Comparison of ENCODE assay signal across 7 cellular contexts in the genomic region with DNA sequence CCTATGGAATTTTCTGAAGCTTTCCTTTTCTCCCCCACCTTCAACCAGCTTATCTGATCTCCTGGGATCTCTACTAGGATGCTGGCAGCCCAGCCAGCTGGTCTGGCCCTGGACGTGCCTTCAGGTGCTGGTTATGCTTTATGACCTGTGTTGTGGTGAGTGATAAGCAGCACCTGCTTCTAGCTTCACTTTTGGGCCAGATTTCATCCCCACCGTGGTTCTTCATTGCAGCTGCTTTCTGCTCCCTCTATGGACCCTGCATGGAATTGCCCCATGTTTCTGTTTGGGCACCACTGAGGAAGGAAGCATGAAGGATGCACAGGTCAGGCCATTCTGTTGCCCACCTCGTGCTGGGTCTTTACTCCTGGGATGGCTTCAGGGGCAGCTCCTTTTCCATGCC.
DNase-seq lines count a peak whose midpoint lies in the region; ATAC-seq and TF ChIP-seq lines count a peak whose summit lies in the region.
"Not testable (repeated sequence)": the region's sequence is repeated elsewhere in the genome, so short reads cannot be mapped to it uniquely, and the experiment has no call there.

No MANE protein-coding gene starts in this region.

- not testable (repeated sequence) for H2BK12ac ChIP-seq in H9 (ENCODE audit: insufficient read length, low read depth, low read length); mesenchymal stem cell (ENCODE audit: low read length in 2 of 2)

- WGBS in H9 (ENCODE audit: extremely low coverage, insufficient read length, low lambda C conversion rate) = no CpG with 5 or more reads among the region's 3 CpGs
- 50% methylated on average over 2 of the region's 3 CpGs for WGBS in SK-N-SH (ENCODE audit: low lambda C conversion rate)
- WGBS in mammary epithelial cell (ENCODE audit: low coverage, missing lambda C conversion rate) = 64% methylated on average over 1 of the region's 3 CpGs
- WGBS in mesenchymal stem cell = 32% methylated on average over 3 of the region's 3 CpGs

- not testable (repeated sequence) for H3K56ac ChIP-seq in H9 (ENCODE audit: insufficient read length, low read depth, low read length)

- H3K14ac ChIP-seq in H9 (ENCODE audit: insufficient read depth, low read length); mesenchymal stem cell (ENCODE audit: low read length in 2 of 2): not testable (repeated sequence)

- not testable (repeated sequence) for H3K9me3 Mint-ChIP-seq in H9

- H2AK5ac ChIP-seq in H9 (ENCODE audit: insufficient read length, low read length); mesenchymal stem cell (ENCODE audit: low read length, severe bottlenecking): not testable (repeated sequence)

- not testable (repeated sequence) for H3K23me2 ChIP-seq in H9 (ENCODE audit: insufficient read length, low read depth, low read length, poor library complexity, severe bottlenecking)

- H3K79me2 ChIP-seq in DOHH2 (ENCODE audit: control insufficient read depth, low read length); H9 (ENCODE audit: insufficient read depth, low read length); SK-N-SH (ENCODE audit: insufficient read depth); mammary epithelial cell (ENCODE audit: insufficient read depth, low read length): not testable (repeated sequence)

- H3T11ph ChIP-seq in H9 (ENCODE audit: low read length) = not testable (repeated sequence)

- BruUV-seq in mammary epithelial cell (replicated peaks; lab: Mats Ljungman, UMichigan) = not testable (repeated sequence)

- CTCF ChIA-PET in SK-N-SH (lab: Yijun Ruan, JAX) (interaction anchor here (1.5 to 2.1 kb wide), 2 partner anchors 20 to 118 kb away, joined by 6 to 11 read pairs; no protein-coding TSS in a partner anchor), mammary epithelial cell (lab: Charles Lee; ENCODE audit: low non-redundant PET) (interaction anchor here (0.6 kb wide), 1 partner anchor 186 kb away, joined by 3 read pairs; no protein-coding TSS in a partner anchor)

- not testable (repeated sequence) for H4K20me1 ChIP-seq in DOHH2 (ENCODE audit: control insufficient read depth, insufficient read depth, low read depth, low read length); H9 (ENCODE audit: control insufficient read depth, insufficient read depth, insufficient read length); SK-N-SH (ENCODE audit: insufficient read depth); mammary epithelial cell (ENCODE audit: insufficient read depth, low read length)

- dilution Hi-C loops in mammary epithelial cell (cut with HindIII; ENCODE audit: low sequenced_read_pairs) = not testable (repeated sequence)

- not testable (repeated sequence) for H3F3A ChIP-seq in DOHH2 (ENCODE audit: control insufficient read depth, insufficient read depth); SK-N-SH (replicated peaks; ENCODE audit: insufficient read depth)

- not testable (repeated sequence) for TF ChIP-seq EP300 in SK-N-SH (IDR thresholded peaks at IDR 0.05; ENCODE audit: borderline replicate concordance in 1 of 2, low read depth in 1 of 2, low read length in 1 of 2)

- not testable (repeated sequence) for H4K8ac ChIP-seq in H9 (replicated peaks; ENCODE audit: insufficient read length, low read depth, low read length); mesenchymal stem cell (ENCODE audit: low read length)

- POLR2A ChIA-PET in SK-N-SH (lab: Yijun Ruan, JAX) = not testable (repeated sequence)

- peak; percentile 22 for TF ChIP-seq CTCF in DOHH2 (IDR thresholded peaks at IDR 0.05; ENCODE audit: low read depth, low read length, poor library complexity, severe bottlenecking)
- peak; percentile 49; the same call in 2 of the 3 replicates for TF ChIP-seq CTCF in H9 (conservative IDR thresholded peaks at IDR 0.05)
- TF ChIP-seq CTCF in SK-N-SH (IDR thresholded peaks at IDR 0.05) = peak; percentile 20; the same call in 1 of the 2 replicates
- TF ChIP-seq CTCF in mammary epithelial cell (conservative IDR thresholded peaks at IDR 0.05 in 1 of 2, IDR thresholded peaks at IDR 0.05 in 1 of 2; ENCODE audit: extremely low read depth in 1 of 2, insufficient read depth in 1 of 2, low read depth in 1 of 2, low read length in 2 of 2) = peak; percentile 11 to 51
- peak; percentile 37 for TF ChIP-seq CTCF in foreskin keratinocyte (conservative IDR thresholded peaks at IDR 0.05)

- not testable (repeated sequence) for H2BK20ac ChIP-seq in H9 (ENCODE audit: low read depth, low read length, poor library complexity, severe bottlenecking)

- not testable (repeated sequence) for H3K27me3 Mint-ChIP-seq in H9 (ENCODE audit: low read depth)

- ATAC-seq in foreskin keratinocyte = peak; percentile 21

- not testable (repeated sequence) for H3K23ac ChIP-seq in H9 (ENCODE audit: insufficient read length, low read depth, low read length); mesenchymal stem cell (ENCODE audit: low read length in 2 of 2)

- not testable (repeated sequence) for H3K18ac ChIP-seq in H9 (ENCODE audit: insufficient read length, low read depth, low read length); mesenchymal stem cell (ENCODE audit: low read depth in 1 of 2, low read length in 2 of 2)

- not testable (repeated sequence) for H3K4me2 ChIP-seq in DOHH2 (ENCODE audit: low read length); H9 (ENCODE audit: insufficient read depth, insufficient read length, low read length); SK-N-SH; mammary epithelial cell (ENCODE audit: insufficient read depth, low read depth, low read length); mesenchymal stem cell (ENCODE audit: low read length, poor library complexity, severe bottlenecking)

- H3K4me3 ChIP-seq in DOHH2 (ENCODE audit: low read length); SK-N-SH (ENCODE audit: low read depth in 2 of 2, low read length in 1 of 2); mammary epithelial cell (replicated peaks in 1 of 3; ENCODE audit: insufficient read depth in 1 of 3, low read depth in 2 of 3, low read length in 3 of 3); mesenchymal stem cell (ENCODE audit: insufficient read depth in 1 of 2, low read depth in 1 of 2, low read length in 2 of 2): not testable (repeated sequence)

- in situ Hi-C loops in mammary epithelial cell (cut with MboI; ENCODE audit: low sequenced_read_pairs in 2 of 2) = not testable (repeated sequence)

- H2BK120ac ChIP-seq in H9 (ENCODE audit: low read depth, low read length, poor library complexity, severe bottlenecking); mesenchymal stem cell (ENCODE audit: low read depth, low read length): not testable (repeated sequence)

- H3K27me3 ChIP-seq in DOHH2 (ENCODE audit: control insufficient read depth, low read length); H9 (ENCODE audit: insufficient read depth, low read length); SK-N-SH (ENCODE audit: insufficient read depth); mammary epithelial cell (ENCODE audit: insufficient read depth, low read length); foreskin keratinocyte: not testable (repeated sequence)
- H3K27me3 ChIP-seq in mesenchymal stem cell (ENCODE audit: control insufficient read depth in 1 of 2, insufficient read depth in 1 of 2, low read length in 2 of 2) = peaks cover 5 to 32% of the 10 kb centered on the region in 2 experiments

- peak; percentile 14; the same call in 1 of the 2 replicates for TF ChIP-seq RAD21 in SK-N-SH (IDR thresholded peaks at IDR 0.05; ENCODE audit: low read length)

- not testable (repeated sequence) for H3K36me3 Mint-ChIP-seq in H9 (ENCODE audit: insufficient read depth in 1 of 3, low read depth in 3 of 3)

- not testable (repeated sequence) for H2BK15ac ChIP-seq in H9 (ENCODE audit: low read depth, low read length); mesenchymal stem cell (ENCODE audit: low read depth, poor library complexity, severe bottlenecking)

- H3K4me1 Mint-ChIP-seq in H9 = not testable (repeated sequence)

- DNase-seq in H9, SK-N-SH, mammary epithelial cell, foreskin keratinocyte: not testable (repeated sequence)
- peak; percentile 1 for DNase-seq in NCI-H1092 (lab: John Stamatoyannopoulos, UW)
- DNase-seq in mesenchymal stem cell = peak; percentile 7

- not testable (repeated sequence) for H3K27ac ChIP-seq in DOHH2 (ENCODE audit: low read depth, low read length); H9 (ENCODE audit: insufficient read length, low read depth, low read length); SK-N-SH (ENCODE audit: low read depth in 2 of 2, low read length in 1 of 2); mammary epithelial cell (ENCODE audit: insufficient read depth, low read depth, low read length); foreskin keratinocyte; mesenchymal stem cell (ENCODE audit: low read length, poor library complexity, severe bottlenecking)

- intact Hi-C loops in mammary epithelial cell (cut with micrococcal nuclease) = loop anchor here (5.0 kb wide), 1 partner anchor 132 kb away; a partner anchor contains a TSS

- not testable (repeated sequence) for H2BK5ac ChIP-seq in H9 (ENCODE audit: insufficient read length, low read length); mesenchymal stem cell (ENCODE audit: low read depth, low read length, poor library complexity, severe bottlenecking)

- H3K36me3 ChIP-seq in DOHH2 (ENCODE audit: control insufficient read depth, low read length); SK-N-SH (replicated peaks in 1 of 2; ENCODE audit: control insufficient read depth in 1 of 2, insufficient read depth in 2 of 2, low read length in 1 of 2); mammary epithelial cell (ENCODE audit: insufficient read depth, low read length); mesenchymal stem cell (ENCODE audit: control insufficient read depth in 1 of 2, insufficient read depth in 2 of 2, low read depth in 1 of 2, low read length in 2 of 2): not testable (repeated sequence)

- H3K9ac ChIP-seq in H9 (ENCODE audit: extremely low read depth, insufficient read length, low read length); SK-N-SH; mammary epithelial cell (ENCODE audit: insufficient read depth, low read length); mesenchymal stem cell (ENCODE audit: low read length): not testable (repeated sequence)

- not testable (repeated sequence) for H3K9me2 ChIP-seq in DOHH2 (replicated peaks; ENCODE audit: control insufficient read depth, low read length); SK-N-SH

- not testable (repeated sequence) for H4K5ac ChIP-seq in H9 (ENCODE audit: insufficient read length, low read depth, low read length)

- not testable (repeated sequence) for H3K4ac ChIP-seq in H9 (ENCODE audit: low read depth, low read length); mesenchymal stem cell (ENCODE audit: low read depth in 1 of 2, low read length in 2 of 2)

- H3K4me1 ChIP-seq in DOHH2 (ENCODE audit: control insufficient read depth, low read length); H9 (ENCODE audit: insufficient read depth, low read length); SK-N-SH (ENCODE audit: control insufficient read depth in 1 of 2, insufficient read depth in 2 of 2, low read depth in 1 of 2, low read length in 1 of 2); mammary epithelial cell (ENCODE audit: insufficient read depth, low read length); foreskin keratinocyte; mesenchymal stem cell (ENCODE audit: control insufficient read depth, insufficient read depth, low read depth, low read length): not testable (repeated sequence)

- not testable (repeated sequence) for H2AFZ ChIP-seq in H9 (ENCODE audit: low read length); SK-N-SH (ENCODE audit: low read depth); mammary epithelial cell (ENCODE audit: low read depth, low read length); mesenchymal stem cell (ENCODE audit: low read depth, low read length)

- not testable (repeated sequence) for H3K4me3 Mint-ChIP-seq in H9

- not testable (repeated sequence) for H3K79me1 ChIP-seq in H9 (ENCODE audit: insufficient read depth, low read depth, low read length, poor library complexity, severe bottlenecking); mesenchymal stem cell (replicated peaks; ENCODE audit: low read length, poor library complexity, severe bottlenecking)

- H3K9me3 ChIP-seq in DOHH2 (ENCODE audit: control insufficient read depth, insufficient read depth, low read length); H9 (ENCODE audit: control insufficient read depth, low read depth, low read length); SK-N-SH; mammary epithelial cell (replicated peaks; ENCODE audit: insufficient read depth, low read length); mesenchymal stem cell (ENCODE audit: control insufficient read depth, low read length): not testable (repeated sequence)

- not testable (repeated sequence) for H4K91ac ChIP-seq in H9 (ENCODE audit: insufficient read length, low read depth, low read length); mesenchymal stem cell (ENCODE audit: low read length)

- not testable (repeated sequence) for H3K27ac Mint-ChIP-seq in H9
